Comparison of ENCODE assay signal across 23 cellular contexts in genomic region chr12:116734156-116734768, GRCh38. TPM values are rescaled to one million over a fixed set of nuclear protein-coding genes. Genes with fewer than 3 reads are reported as not detected.
DNase-seq lines count a peak whose midpoint lies in the region; TF ChIP-seq lines count a peak whose summit lies in the region.
"Had no signal": no experiment of that assay in that cellular context is flagged by ENCODE, and none has a peak within 500 bp of the region (broad histone marks: within the 10 kb centered on the region; RNA-seq: fewer than 3 reads in every experiment).

No MANE protein-coding gene starts in this region.

- peaks cover 9 to 12% of the 10 kb centered on the region in 2 experiments for H3K4me1 ChIP-seq in trophoblast cell (ENCODE audit: control insufficient read depth in 1 of 2, insufficient read depth in 2 of 2, low read length in 2 of 2)

- no peak overlapping the region for H3K9ac ChIP-seq in trophoblast cell (ENCODE audit: low read length)

- no peaks in the 10 kb centered on the region for H3K9me3 ChIP-seq in trophoblast cell (ENCODE audit: insufficient read depth, low read depth, low read length)
- H3K9me3 ChIP-seq: spleen, tibial artery had no signal

- H3K4me2 ChIP-seq in trophoblast cell (ENCODE audit: low read length), result no peak overlapping the region
- H3K4me2 ChIP-seq: GM23338, PC-9 had no signal

- no peak overlapping the region for H2BK5ac ChIP-seq in trophoblast cell (ENCODE audit: low read depth, low read length, poor library complexity)

- no peak overlapping the region for H3K14ac ChIP-seq in trophoblast cell (ENCODE audit: low read length)

- H3K79me2 ChIP-seq in trophoblast cell (ENCODE audit: control insufficient read depth, insufficient read depth, low read length, poor library complexity), result peaks cover 9% of the 10 kb centered on the region

- no peak overlapping the region for H3K23ac ChIP-seq in trophoblast cell (ENCODE audit: low read length)

- peaks cover 3 to 6% of the 10 kb centered on the region in 2 experiments for H3K36me3 ChIP-seq in trophoblast cell (ENCODE audit: control insufficient read depth in 1 of 2, insufficient read depth in 2 of 2, low read length in 2 of 2)

- H3K4me3 ChIP-seq in trophoblast cell (ENCODE audit: low read depth, low read length), result no peak overlapping the region
- no peak overlapping the region for H3K4me3 ChIP-seq in coronary artery
- H3K4me3 ChIP-seq: cardiac muscle cell, GM23338, PC-9, spleen, tibial artery had no signal

- TF ChIP-seq CTCF in coronary artery (IDR thresholded peaks at IDR 0.05), result no peak

- no CpG with 5 or more reads among the region's 5 CpGs for WGBS in trophoblast cell (ENCODE audit: extremely low coverage, insufficient coverage, insufficient read length)

- H2AFZ ChIP-seq in trophoblast cell (ENCODE audit: insufficient read depth, low read length, poor library complexity), result no peak overlapping the region
- H2AFZ ChIP-seq: GM23338, PC-9 had no signal

- H2BK120ac ChIP-seq in trophoblast cell (ENCODE audit: insufficient read depth, low read length, poor library complexity), result no peak overlapping the region

- no peak overlapping the region for H3K27ac ChIP-seq in trophoblast cell (ENCODE audit: low read depth, low read length)
- no peak overlapping the region for H3K27ac ChIP-seq in coronary artery
- H3K27ac ChIP-seq: cardiac muscle cell, PC-9, spleen, tibial artery had no signal

- peak; percentile 23 for DNase-seq in SIG-M5 treated with dmso at 0.1 percent for 504 hours (lab: John Stamatoyannopoulos, UW; ENCODE audit: unreplicated experiment)
- no peak for DNase-seq in SIG-M5 (lab: John Stamatoyannopoulos, UW)
- DNase-seq in SK-MEL-5 (ENCODE audit: low read depth, low spot score), result peak; percentile 86
- DNase-seq in islet precursor cell, result peak; percentile 13
- peak; percentile 82 to 93 for DNase-seq in trophoblast cell
- DNase-seq in hepatic stellate cell (ENCODE audit: low spot score), result no peak
- DNase-seq in coronary artery (ENCODE audit: low spot score), result no peak
- DNase-seq in NCI-H1417 treated with DMSO at 0.1 percent for 48 hours (lab: John Stamatoyannopoulos, UW), result no peak
- DNase-seq: activated CD4-positive, alpha-beta memory T cell treated with anti-CD3 and anti-CD28 coated beads, Interleukin-2, amount 10 ng/mL, durations not matched to agents 7 days and 5 days; activated naive CD4-positive, alpha-beta T cell treated with Interleukin-2 at 50 U/mL for 16 hours; amygdala; NCI-H1105 treated with DMSO at 0.1 percent for 48 hours; NCI-H2081; NCI-H446; nucleus accumbens; PC-9; retina; SHP77 treated with DMSO at 0.1 percent for 48 hours; spleen; stimulated activated CD4-positive, alpha-beta T cell treated with anti-CD3 and anti-CD28 coated beads, Interleukin-4, amount 100 ng/mL, for 4 hours; tibial artery had no signal

- H3K4ac ChIP-seq in trophoblast cell (ENCODE audit: low read depth, low read length), result no peak overlapping the region

- no peaks in the 10 kb centered on the region for H3K27me3 ChIP-seq in trophoblast cell (ENCODE audit: insufficient read depth, low read length)
- H3K27me3 ChIP-seq: cardiac muscle cell, spleen, tibial artery had no signal

- H4K12ac ChIP-seq in trophoblast cell (ENCODE audit: low read depth, low read length), result no peak overlapping the region

- H3K79me1 ChIP-seq in trophoblast cell (ENCODE audit: low read length), result peaks cover 5% of the 10 kb centered on the region

- H4K91ac ChIP-seq in trophoblast cell (ENCODE audit: low read depth, low read length), result no peak overlapping the region

- H4K8ac ChIP-seq in trophoblast cell (ENCODE audit: low read depth, low read length), result no peak overlapping the region

- no peak overlapping the region for H3K18ac ChIP-seq in trophoblast cell (ENCODE audit: low read length)

- no peak overlapping the region for H2AK5ac ChIP-seq in trophoblast cell (ENCODE audit: low read length)

- in situ Hi-C loops in SK-MEL-5 (cut with HindIII; ENCODE audit: low pct_unique_long_range_greater_than_20kb, low sequenced_read_pairs), result no loop called here

- no peak overlapping the region for H2BK12ac ChIP-seq in trophoblast cell (ENCODE audit: low read length)

RNA-seq across cellular contexts. Expression of gene SPRING1, which starts 3.6 kb away (rescaled TPM):
- total RNA-seq in SK-MEL-5 (2014; rRNA removed; shearing (Covaris generic)), result 45.4 and 60.6 TPM in 2 replicates
- polyA plus RNA-seq in SK-MEL-5 (2015; cell fraction: cytosol; rRNA removed), result 44.7 and 51.4 TPM in 2 replicates
- 7.6 and 25.0 TPM in 2 replicates for polyA plus RNA-seq in SK-MEL-5 (2015; cell fraction: nucleus; rRNA removed)
- polyA plus RNA-seq in trophoblast cell (2013), result 29.2 and 31.0 TPM in 2 replicates

RNA-seq across cellular contexts. Expression of gene RNFT2, which starts 3.9 kb away (rescaled TPM):
- 2.3 and 3.3 TPM in 2 replicates for total RNA-seq in SK-MEL-5 (2014; rRNA removed; shearing (Covaris generic))
- 3.7 and 4.2 TPM in 2 replicates for polyA plus RNA-seq in SK-MEL-5 (2015; cell fraction: cytosol; rRNA removed)
- polyA plus RNA-seq in SK-MEL-5 (2015; cell fraction: nucleus; rRNA removed), result 3.0 and 3.2 TPM in 2 replicates
- 3.4 and 3.7 TPM in 2 replicates for polyA plus RNA-seq in trophoblast cell (2013)

Comparison
In these comparisons a context has a peak if more than half of its experiments do, and no peak if none do; other contexts are left out.
1. DNase-seq: peak in SIG-M5 treated with dmso at 0.1 percent for 504 hours (single experiment), SK-MEL-5 (single experiment), islet precursor cell (single experiment) and trophoblast cell (2 of 2); none in SIG-M5 (single experiment), hepatic stellate cell (single experiment), coronary artery (single experiment) and NCI-H1417 treated with DMSO at 0.1 percent for 48 hours (single experiment).